In the genomic region with DNA sequence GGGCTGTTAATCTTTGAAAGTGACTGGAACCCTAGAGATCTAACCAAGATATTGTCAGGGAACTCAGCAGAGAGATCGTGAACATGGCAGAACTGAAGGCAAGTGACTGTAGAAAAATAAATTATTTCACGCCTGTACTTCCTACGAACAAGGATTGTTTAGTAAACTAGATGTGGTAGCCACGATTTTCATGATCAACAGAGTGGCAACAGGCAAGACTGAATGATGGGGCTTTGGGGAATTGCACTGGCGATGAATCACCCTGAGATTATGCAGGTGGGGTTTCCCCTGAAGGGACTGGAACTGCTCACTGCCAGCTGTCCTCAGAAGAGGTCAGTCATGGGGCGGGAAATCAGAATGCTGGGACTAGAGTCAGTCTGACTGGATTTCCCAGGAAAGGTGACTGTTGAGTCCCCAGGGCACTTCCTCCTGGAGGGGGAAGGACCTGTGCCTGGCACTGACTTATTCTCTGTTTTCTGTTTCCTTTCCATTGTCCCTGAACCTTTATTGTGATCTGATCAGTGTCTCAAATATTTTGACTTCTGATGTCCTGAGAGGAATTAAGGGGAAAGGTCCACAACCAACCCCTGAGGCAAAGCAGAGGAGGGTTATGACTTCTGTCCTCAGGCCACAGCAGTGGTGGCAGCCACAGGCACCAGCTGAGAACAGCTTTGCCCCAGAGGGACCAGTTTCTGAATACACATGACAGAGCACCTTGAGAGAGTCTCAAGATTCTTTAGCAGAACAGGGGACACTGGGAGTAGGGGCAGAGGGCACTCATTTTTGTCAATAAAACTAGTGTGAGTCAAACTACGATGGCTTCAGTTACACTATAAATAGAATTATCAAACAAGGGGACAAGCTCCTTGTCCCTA, we compare ENCODE assay signal across 1 cellular context.
TF ChIP-seq lines count a peak whose summit lies in the region.

No MANE protein-coding gene starts in this region.

TF ChIP-seq in A549, 52 proteins besides CTCF, POLR2A, EP300 and RAD21 (continued from another document):
- no peak for TF ChIP-seq HMGXB4 (CRISPR knock-in tag; IDR thresholded peaks at IDR 0.05; ENCODE audit: borderline replicate concordance)
- TF ChIP-seq, protein P1, sequence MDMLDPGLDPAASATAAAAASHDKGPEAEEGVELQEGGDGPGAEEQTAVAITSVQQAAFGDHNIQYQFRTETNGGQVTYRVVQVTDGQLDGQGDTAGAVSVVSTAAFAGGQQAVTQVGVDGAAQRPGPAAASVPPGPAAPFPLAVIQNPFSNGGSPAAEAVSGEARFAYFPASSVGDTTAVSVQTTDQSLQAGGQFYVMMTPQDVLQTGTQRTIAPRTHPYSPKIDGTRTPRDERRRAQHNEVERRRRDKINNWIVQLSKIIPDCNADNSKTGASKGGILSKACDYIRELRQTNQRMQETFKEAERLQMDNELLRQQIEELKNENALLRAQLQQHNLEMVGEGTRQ (IDR thresholded peaks at IDR 0.05) = no peak
- no peak for TF ChIP-seq CHD4 (IDR thresholded peaks at IDR 0.05; ENCODE audit: borderline replicate concordance)
- peak; percentile 30; the same call in 1 of the 2 replicates for TF ChIP-seq GATA3 (IDR thresholded peaks at IDR 0.05; ENCODE audit: borderline replicate concordance)
- no peak for TF ChIP-seq HOXA7 (CRISPR knock-in tag; IDR thresholded peaks at IDR 0.05)
- TF ChIP-seq, protein P2, sequence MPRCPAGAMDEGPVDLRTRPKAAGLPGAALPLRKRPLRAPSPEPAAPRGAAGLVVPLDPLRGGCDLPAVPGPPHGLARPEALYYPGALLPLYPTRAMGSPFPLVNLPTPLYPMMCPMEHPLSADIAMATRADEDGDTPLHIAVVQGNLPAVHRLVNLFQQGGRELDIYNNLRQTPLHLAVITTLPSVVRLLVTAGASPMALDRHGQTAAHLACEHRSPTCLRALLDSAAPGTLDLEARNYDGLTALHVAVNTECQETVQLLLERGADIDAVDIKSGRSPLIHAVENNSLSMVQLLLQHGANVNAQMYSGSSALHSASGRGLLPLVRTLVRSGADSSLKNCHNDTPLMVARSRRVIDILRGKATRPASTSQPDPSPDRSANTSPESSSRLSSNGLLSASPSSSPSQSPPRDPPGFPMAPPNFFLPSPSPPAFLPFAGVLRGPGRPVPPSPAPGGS (IDR thresholded peaks at IDR 0.05) = peak; percentile 58; the same call in 1 of the 3 replicates
- TF ChIP-seq SMC3 (IDR thresholded peaks at IDR 0.05) = no peak
- TF ChIP-seq RNF2 (IDR thresholded peaks at IDR 0.05; ENCODE audit: borderline replicate concordance, low read depth) = no peak
- TF ChIP-seq ZC3H11A (IDR thresholded peaks at IDR 0.05) = no peak
- no peak for TF ChIP-seq ZSCAN20 (CRISPR knock-in tag; IDR thresholded peaks at IDR 0.05)
- TF ChIP-seq KDM5A (IDR thresholded peaks at IDR 0.05) = no peak
- no peak for TF ChIP-seq CBX2 (IDR thresholded peaks at IDR 0.05; ENCODE audit: borderline replicate concordance, low read depth)
- no peak for TF ChIP-seq FOSB (CRISPR knock-in tag; IDR thresholded peaks at IDR 0.05)
- no peak for TF ChIP-seq KDM1A (IDR thresholded peaks at IDR 0.05; ENCODE audit: low read depth)
- no peak for TF ChIP-seq EHMT2 (IDR thresholded peaks at IDR 0.05; ENCODE audit: low read depth)
